Comparison of ENCODE assay signal across 7 cellular contexts in genomic region chr19:50604264-50605073, GRCh38. TPM values are rescaled to one million over a fixed set of nuclear protein-coding genes. Genes with fewer than 3 reads are reported as not detected.
"Had no signal": no experiment of that assay in that cellular context is flagged by ENCODE, and none has a peak within 500 bp of the region (broad histone marks: within the 10 kb centered on the region; RNA-seq: fewer than 3 reads in every experiment).

No MANE protein-coding gene starts in this region.

RNA-seq across cellular contexts. Expression of gene SYT3, which starts 35.2 kb away (rescaled TPM):
- total RNA-seq: activated CD8-positive, alpha-beta T cell treated with anti-CD3 and anti-CD28 coated beads, Interleukin-2, amount 10 ng/mL, durations not matched to agents 7 days and 5 days; left colon; myocyte had no signal

RNA-seq across cellular contexts. Expression of gene LRRC4B, which starts 36.2 kb away (rescaled TPM):
- total RNA-seq: activated CD8-positive, alpha-beta T cell treated with anti-CD3 and anti-CD28 coated beads, Interleukin-2, amount 10 ng/mL, durations not matched to agents 7 days and 5 days; lung microvascular endothelial cell; myocyte; osteoblast had no signal

RNA-seq across cellular contexts. Expression of gene C19orf81, which starts 44.8 kb away (rescaled TPM):
- total RNA-seq: activated CD8-positive, alpha-beta T cell treated with anti-CD3 and anti-CD28 coated beads, Interleukin-2, amount 10 ng/mL, durations not matched to agents 7 days and 5 days; colonic mucosa; left colon; lung microvascular endothelial cell; myocyte; osteoblast; urinary bladder had no signal
